ENCODE assay signal across 1 cellular context in genomic region chr1:110420023-110420662, GRCh38.
TF ChIP-seq lines count a peak whose summit lies in the region.

No MANE protein-coding gene starts in this region.

TF ChIP-seq in HepG2, 621 proteins besides CTCF, POLR2A, EP300 and RAD21:
- TF ChIP-seq NR0B2 (CRISPR knock-in tag; IDR thresholded peaks at IDR 0.05): no peak
- no peak for TF ChIP-seq MED1 (CRISPR knock-in tag; IDR thresholded peaks at IDR 0.05)
- no peak for TF ChIP-seq ZNF44 (CRISPR knock-in tag; IDR thresholded peaks at IDR 0.05)
- TF ChIP-seq RCOR2 (CRISPR knock-in tag; IDR thresholded peaks at IDR 0.05): no peak
- no peak for TF ChIP-seq ZNF333 (CRISPR knock-in tag; IDR thresholded peaks at IDR 0.05; ENCODE audit: borderline replicate concordance)
- TF ChIP-seq ELF1 (CRISPR knock-in tag; IDR thresholded peaks at IDR 0.05): no peak
- no peak for TF ChIP-seq ZNF790 (CRISPR knock-in tag; IDR thresholded peaks at IDR 0.05; ENCODE audit: borderline replicate concordance)
- no peak for TF ChIP-seq ZNF282 (IDR thresholded peaks at IDR 0.05; ENCODE audit: partially characterized antibody)
- TF ChIP-seq IRX3 (CRISPR knock-in tag; IDR thresholded peaks at IDR 0.05; ENCODE audit: borderline replicate concordance, low read depth): no peak
- TF ChIP-seq U2AF1 (optimal IDR thresholded peaks at IDR 0.05; ENCODE audit: low read depth, low read length): no peak
- TF ChIP-seq RARA (CRISPR knock-in tag; IDR thresholded peaks at IDR 0.05): no peak
- no peak for TF ChIP-seq ZFP36L1 (CRISPR knock-in tag; IDR thresholded peaks at IDR 0.05)
- TF ChIP-seq ZNF619 (CRISPR knock-in tag; IDR thresholded peaks at IDR 0.05): no peak
- no peak for TF ChIP-seq ZNF777 (CRISPR knock-in tag; IDR thresholded peaks at IDR 0.05)
